In the genomic region with DNA sequence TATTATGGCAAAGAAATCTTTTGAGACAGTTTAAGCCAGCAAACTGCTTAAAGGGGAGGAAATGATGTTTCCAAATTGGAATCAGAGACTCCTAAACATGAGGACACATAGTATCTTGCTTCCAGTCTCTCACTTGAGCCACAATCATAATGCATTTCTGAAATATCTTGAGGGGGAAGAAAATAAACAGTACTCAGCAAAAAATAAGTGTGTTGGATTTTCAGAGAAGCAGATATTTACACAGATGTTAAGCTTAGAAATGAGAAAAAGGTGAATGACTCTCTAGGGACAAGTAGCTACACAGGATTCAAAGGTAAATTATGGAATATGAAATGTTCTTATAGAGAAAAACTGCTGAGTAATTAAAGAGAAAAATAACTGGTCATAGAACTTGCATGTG, we compare ENCODE assay signal across 2 cellular contexts.
TF ChIP-seq lines count a peak whose summit lies in the region.

No MANE protein-coding gene starts in this region.

TF ChIP-seq in HepG2, 621 proteins besides CTCF, POLR2A, EP300 and RAD21:
- TF ChIP-seq ZNF891 (CRISPR knock-in tag; IDR thresholded peaks at IDR 0.05) (no peak), NCOA2 (CRISPR knock-in tag; IDR thresholded peaks at IDR 0.05) (no peak), MAFK (conservative IDR thresholded peaks at IDR 0.05 in 1 of 2, IDR thresholded peaks at IDR 0.05 in 1 of 2; ENCODE audit: low read length in 2 of 2) (peak; percentile 66 to 85), POLR2AphosphoS2 (IDR thresholded peaks at IDR 0.05; ENCODE audit: low read depth, low read length) (no peak), MAFF (IDR thresholded peaks at IDR 0.05; ENCODE audit: low read depth, low read length) (peak; percentile 78), BRD4 (CRISPR knock-in tag; IDR thresholded peaks at IDR 0.05) (no peak), ZNF747 (CRISPR knock-in tag; IDR thresholded peaks at IDR 0.05; ENCODE audit: borderline replicate concordance) (no peak)

TF ChIP-seq in K562, 482 proteins besides CTCF, POLR2A, EP300 and RAD21:
- no peak for TF ChIP-seq TAF7 (tag; IDR thresholded peaks at IDR 0.05)
- TF ChIP-seq, protein P1, sequence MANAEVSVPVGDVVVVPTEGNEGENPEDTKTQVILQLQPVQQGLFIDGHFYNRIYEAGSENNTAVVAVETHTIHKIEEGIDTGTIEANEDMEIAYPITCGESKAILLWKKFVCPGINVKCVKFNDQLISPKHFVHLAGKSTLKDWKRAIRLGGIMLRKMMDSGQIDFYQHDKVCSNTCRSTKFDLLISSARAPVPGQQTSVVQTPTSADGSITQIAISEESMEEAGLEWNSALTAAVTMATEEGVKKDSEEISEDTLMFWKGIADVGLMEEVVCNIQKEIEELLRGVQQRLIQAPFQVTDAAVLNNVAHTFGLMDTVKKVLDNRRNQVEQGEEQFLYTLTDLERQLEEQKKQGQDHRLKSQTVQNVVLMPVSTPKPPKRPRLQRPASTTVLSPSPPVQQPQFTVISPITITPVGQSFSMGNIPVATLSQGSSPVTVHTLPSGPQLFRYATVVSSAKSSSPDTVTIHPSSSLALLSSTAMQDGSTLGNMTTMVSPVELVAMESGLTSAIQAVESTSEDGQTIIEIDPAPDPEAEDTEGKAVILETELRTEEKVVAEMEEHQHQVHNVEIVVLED (CRISPR knock-in tag; IDR thresholded peaks at IDR 0.05) = no peak
- TF ChIP-seq CSDE1 (IDR thresholded peaks at IDR 0.05) = no peak
- peak; percentile 42; the same call in 1 of the 2 replicates for TF ChIP-seq ZNF316 (IDR thresholded peaks at IDR 0.05)
- TF ChIP-seq RFX1 (IDR thresholded peaks at IDR 0.05) = no peak
- TF ChIP-seq, protein P2, sequence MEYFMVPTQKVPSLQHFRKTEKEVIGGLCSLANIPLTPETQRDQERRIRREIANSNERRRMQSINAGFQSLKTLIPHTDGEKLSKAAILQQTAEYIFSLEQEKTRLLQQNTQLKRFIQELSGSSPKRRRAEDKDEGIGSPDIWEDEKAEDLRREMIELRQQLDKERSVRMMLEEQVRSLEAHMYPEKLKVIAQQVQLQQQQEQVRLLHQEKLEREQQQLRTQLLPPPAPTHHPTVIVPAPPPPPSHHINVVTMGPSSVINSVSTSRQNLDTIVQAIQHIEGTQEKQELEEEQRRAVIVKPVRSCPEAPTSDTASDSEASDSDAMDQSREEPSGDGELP (CRISPR knock-in tag; IDR thresholded peaks at IDR 0.05; ENCODE audit: borderline replicate concordance) = no peak
- no peak for TF ChIP-seq RUNX1 (IDR thresholded peaks at IDR 0.05; ENCODE audit: low read depth)
- TF ChIP-seq BHLHE40 (IDR thresholded peaks at IDR 0.05; ENCODE audit: low read length) = no peak
- TF ChIP-seq, protein P3, sequence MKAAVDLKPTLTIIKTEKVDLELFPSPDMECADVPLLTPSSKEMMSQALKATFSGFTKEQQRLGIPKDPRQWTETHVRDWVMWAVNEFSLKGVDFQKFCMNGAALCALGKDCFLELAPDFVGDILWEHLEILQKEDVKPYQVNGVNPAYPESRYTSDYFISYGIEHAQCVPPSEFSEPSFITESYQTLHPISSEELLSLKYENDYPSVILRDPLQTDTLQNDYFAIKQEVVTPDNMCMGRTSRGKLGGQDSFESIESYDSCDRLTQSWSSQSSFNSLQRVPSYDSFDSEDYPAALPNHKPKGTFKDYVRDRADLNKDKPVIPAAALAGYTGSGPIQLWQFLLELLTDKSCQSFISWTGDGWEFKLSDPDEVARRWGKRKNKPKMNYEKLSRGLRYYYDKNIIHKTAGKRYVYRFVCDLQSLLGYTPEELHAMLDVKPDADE (conservative IDR thresholded peaks at IDR 0.05; ENCODE audit: control insufficient read depth, low read depth, low read length) = no peak
- no peak for TF ChIP-seq BACH1 (tag; IDR thresholded peaks at IDR 0.05)
- no peak for TF ChIP-seq ZNF79 (CRISPR knock-in tag; IDR thresholded peaks at IDR 0.05; ENCODE audit: low read depth)
- TF ChIP-seq MAFG (tag; conservative IDR thresholded peaks at IDR 0.05) = peak; percentile 42
- TF ChIP-seq CBX1 (IDR thresholded peaks at IDR 0.05; ENCODE audit: low read depth) = no peak
- no peak for TF ChIP-seq HNRNPLL (IDR thresholded peaks at IDR 0.05; ENCODE audit: low read depth, low read length, poor library complexity, severe bottlenecking)
- TF ChIP-seq HMGN3 (IDR thresholded peaks at IDR 0.05; ENCODE audit: borderline replicate concordance, extremely low read depth, insufficient read length, low read depth, low read length) = no peak
- TF ChIP-seq POLR3A (IDR thresholded peaks at IDR 0.05; ENCODE audit: borderline replicate concordance, extremely low read depth, insufficient read depth, insufficient read length) = no peak
- TF ChIP-seq, protein P4, sequence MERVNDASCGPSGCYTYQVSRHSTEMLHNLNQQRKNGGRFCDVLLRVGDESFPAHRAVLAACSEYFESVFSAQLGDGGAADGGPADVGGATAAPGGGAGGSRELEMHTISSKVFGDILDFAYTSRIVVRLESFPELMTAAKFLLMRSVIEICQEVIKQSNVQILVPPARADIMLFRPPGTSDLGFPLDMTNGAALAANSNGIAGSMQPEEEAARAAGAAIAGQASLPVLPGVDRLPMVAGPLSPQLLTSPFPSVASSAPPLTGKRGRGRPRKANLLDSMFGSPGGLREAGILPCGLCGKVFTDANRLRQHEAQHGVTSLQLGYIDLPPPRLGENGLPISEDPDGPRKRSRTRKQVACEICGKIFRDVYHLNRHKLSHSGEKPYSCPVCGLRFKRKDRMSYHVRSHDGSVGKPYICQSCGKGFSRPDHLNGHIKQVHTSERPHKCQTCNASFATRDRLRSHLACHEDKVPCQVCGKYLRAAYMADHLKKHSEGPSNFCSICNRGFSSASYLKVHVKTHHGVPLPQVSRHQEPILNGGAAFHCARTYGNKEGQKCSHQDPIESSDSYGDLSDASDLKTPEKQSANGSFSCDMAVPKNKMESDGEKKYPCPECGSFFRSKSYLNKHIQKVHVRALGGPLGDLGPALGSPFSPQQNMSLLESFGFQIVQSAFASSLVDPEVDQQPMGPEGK (CRISPR knock-in tag; IDR thresholded peaks at IDR 0.05; ENCODE audit: borderline replicate concordance) = no peak
